8 cellular contexts compared by ENCODE assay signal in genomic region chr19:47113446-47114348, GRCh38. TPM values are rescaled to one million over a fixed set of nuclear protein-coding genes. Genes with fewer than 3 reads are reported as not detected.
A peak's percentile ranks its signal among the peaks of the same experiment; 100 is the strongest.
DNase-seq lines count a peak whose midpoint lies in the region; ATAC-seq, FAIRE-seq and TF ChIP-seq lines count a peak whose summit lies in the region.

TSS of gene ZC3H4 (minus strand) at chr19:47113776. CDS start at chr19:47112584, 1,192 bp downstream.

- DNase-seq in GM12892 (ENCODE audit: insufficient read length) = peak; percentile 83
- DNase-seq in NCI-H526 (lab: John Stamatoyannopoulos, UW) = peak; percentile 84 to 95
- peak; percentile 97 to 98 for DNase-seq in activated CD4-positive, alpha-beta T cell treated with anti-CD3 and anti-CD28 coated beads for 4 hours
- DNase-seq in chondrocyte (ENCODE audit: low spot score) = no peak
- peak; percentile 98 for DNase-seq in kidney
- peak; percentile 97 for DNase-seq in stimulated activated CD4-positive, alpha-beta T cell treated with anti-CD3 and anti-CD28 coated beads, Interleukin-15, amount 100 ng/mL, for 24 hours

- H3K9me3 Mint-ChIP-seq in chondrocyte (ENCODE audit: low read depth) = no peaks in the 10 kb centered on the region

- peak within 1 kb of the TSS; percentile 100 for H3K27ac Mint-ChIP-seq in chondrocyte (ENCODE audit: unreplicated experiment)

- ATAC-seq in HG03439 (IDR thresholded peaks at IDR 0.05; ENCODE audit: unreplicated experiment) (peak; percentile 38), HG03139 (IDR thresholded peaks at IDR 0.05; ENCODE audit: unreplicated experiment) (no peak)

- no peaks in the 10 kb centered on the region for H3K36me3 ChIP-seq in kidney (ENCODE audit: control insufficient read depth in 1 of 2, insufficient read depth in 2 of 2, low read length in 2 of 2)

- peak within 1 kb of the TSS; percentile 96 for H3K4me3 Mint-ChIP-seq in chondrocyte (ENCODE audit: unreplicated experiment)

- H3K4me1 Mint-ChIP-seq in chondrocyte (ENCODE audit: low read depth) = peaks cover 29% of the 10 kb centered on the region

- 0 out of 2 replicates have a peak, but pooled peaks have one; percentile 1 for TF ChIP-seq POLR2A in GM12892 (IDR thresholded peaks at IDR 0.05; ENCODE audit: low read depth, low read length)

- H3K4me3 ChIP-seq in kidney (ENCODE audit: low read length in 2 of 2) = peak within 1 kb of the TSS; percentile 89 to 96

- TF ChIP-seq CTCF in chondrocyte (IDR thresholded peaks at IDR 0.05) (no peak), kidney (IDR thresholded peaks at IDR 0.05; ENCODE audit: borderline replicate concordance, extremely low read depth, insufficient read depth) (no peak)

- no peak for FAIRE-seq in GM12892 (lab: Jason Lieb, UNC)
- FAIRE-seq in kidney (lab: Jason Lieb, UNC) = no peak

- intact Hi-C loops in kidney (cut with DNase I) = no loop called here

- H3K9ac ChIP-seq in kidney (ENCODE audit: low read length in 2 of 2) = peak within 1 kb of the TSS; percentile 98 to 100

- peaks cover 15 to 22% of the 10 kb centered on the region in 2 donors for H3K4me1 ChIP-seq in kidney (ENCODE audit: control insufficient read depth in 1 of 2, insufficient read depth in 1 of 2, low read depth in 1 of 2, low read length in 2 of 2)

- no peaks in the 10 kb centered on the region for H3K27me3 Mint-ChIP-seq in chondrocyte (ENCODE audit: low read depth)

- no peaks in the 10 kb centered on the region for H3K9me3 ChIP-seq in kidney (ENCODE audit: control insufficient read depth in 1 of 2, low read length in 2 of 2)

- peak within 1 kb of the TSS; percentile 100 for H3K27ac ChIP-seq in kidney (ENCODE audit: low read depth in 2 of 2, low read length in 2 of 2)

- peaks cover 13% of the 10 kb centered on the region for H3K36me3 Mint-ChIP-seq in chondrocyte (ENCODE audit: low read depth)

RNA-seq across cellular contexts. Expression of gene ZC3H4, which starts in this region (rescaled TPM):
- polyA plus RNA-seq in GM12892 (2012; ENCODE audit: missing spikeins) = 26.0 TPM
- total RNA-seq in chondrocyte (43.5 to 54.2 TPM (median 46.2 TPM) in 3 replicates), kidney (55.2 TPM)
- 5.7 TPM for polyA plus RNA-seq in kidney (ENCODE audit: insufficient read depth, low read depth, low replicate concordance)
